13 cellular contexts compared by ENCODE assay signal in genomic region chr14:68704736-68705720, GRCh38.
DNase-seq lines count a peak whose midpoint lies in the region; ATAC-seq and TF ChIP-seq lines count a peak whose summit lies in the region.
"Had no signal": no experiment of that assay in that cellular context is flagged by ENCODE, and none has a peak within 500 bp of the region (broad histone marks: within the 10 kb centered on the region; RNA-seq: fewer than 3 reads in every experiment).

No MANE protein-coding gene starts in this region.

- no peak for TF ChIP-seq CTCF in breast epithelium (IDR thresholded peaks at IDR 0.05)
- no peak for TF ChIP-seq CTCF in lower lobe of right lung (IDR thresholded peaks at IDR 0.05)
- no peak for TF ChIP-seq CTCF in type B pancreatic cell (conservative IDR thresholded peaks at IDR 0.05)
- no peak for TF ChIP-seq CTCF in OCI-LY7 (conservative IDR thresholded peaks at IDR 0.05; ENCODE audit: low read length)

- no peaks in the 10 kb centered on the region for H3K9me3 Mint-ChIP-seq in activated naive CD4-positive, alpha-beta T cell treated with anti-CD3 and anti-CD28 coated beads, Interleukin-2, amount 10 ng/mL, durations not matched to agents 7 days and 5 days
- H3K9me3 Mint-ChIP-seq in type B pancreatic cell = peaks cover 10% of the 10 kb centered on the region
- H3K9me3 Mint-ChIP-seq: activated CD4-positive, alpha-beta memory T cell treated with anti-CD3 and anti-CD28 coated beads, Interleukin-2, amount 10 ng/mL, durations not matched to agents 7 days and 5 days had no signal

- peak; percentile 14 for DNase-seq in activated naive CD4-positive, alpha-beta T cell treated with anti-CD3 and anti-CD28 coated beads, Interleukin-2, amount 10 ng/mL, durations not matched to agents 7 days and 5 days
- no peak for DNase-seq in activated naive CD4-positive, alpha-beta T cell (lab: John Stamatoyannopoulos, UW)
- peak in 1 of 2 donors; percentile 39 for DNase-seq in breast epithelium (ENCODE audit: low spot score in 2 of 2)
- no peak for DNase-seq in lower lobe of right lung
- DNase-seq in type B pancreatic cell (ENCODE audit: extremely low spot score, unreplicated experiment) = no peak
- no peak for DNase-seq in OCI-LY7 (ENCODE audit: low spot score)
- DNase-seq in midbrain (lab: John Stamatoyannopoulos, UW) = no peak
- no peak for DNase-seq in NCI-H526 treated with DMSO at 0.1 percent for 48 hours (lab: John Stamatoyannopoulos, UW)
- DNase-seq: activated CD4-positive, alpha-beta memory T cell treated with anti-CD3 and anti-CD28 coated beads, Interleukin-2, amount 10 ng/mL, durations not matched to agents 7 days and 5 days; amniotic stem cell; Kasumi-1; NCI-H345 had no signal

- H3K4me1 ChIP-seq in breast epithelium (peaks cover 0 to 3% of the 10 kb centered on the region in 2 donors), lower lobe of right lung (peaks cover 10% of the 10 kb centered on the region), OCI-LY7 (ENCODE audit: insufficient read depth, low read length, poor library complexity, severe bottlenecking) (peaks cover 4% of the 10 kb centered on the region)

- peak; percentile 12 to 25 for ATAC-seq in lower lobe of right lung

- H2AFZ ChIP-seq in OCI-LY7 (ENCODE audit: low read length) = no peak overlapping the region

- H3K4me3 Mint-ChIP-seq in activated naive CD4-positive, alpha-beta T cell treated with anti-CD3 and anti-CD28 coated beads, Interleukin-2, amount 10 ng/mL, durations not matched to agents 7 days and 5 days = no peak overlapping the region
- H3K4me3 Mint-ChIP-seq in type B pancreatic cell = no peak overlapping the region
- H3K4me3 Mint-ChIP-seq: activated CD4-positive, alpha-beta memory T cell treated with anti-CD3 and anti-CD28 coated beads, Interleukin-2, amount 10 ng/mL, durations not matched to agents 7 days and 5 days had no signal

- peaks cover 25% of the 10 kb centered on the region for H3K27me3 Mint-ChIP-seq in activated naive CD4-positive, alpha-beta T cell treated with anti-CD3 and anti-CD28 coated beads, Interleukin-2, amount 10 ng/mL, durations not matched to agents 7 days and 5 days
- no peaks in the 10 kb centered on the region for H3K27me3 Mint-ChIP-seq in type B pancreatic cell

- no peaks in the 10 kb centered on the region for H3K36me3 Mint-ChIP-seq in activated naive CD4-positive, alpha-beta T cell treated with anti-CD3 and anti-CD28 coated beads, Interleukin-2, amount 10 ng/mL, durations not matched to agents 7 days and 5 days
- peaks cover 8% of the 10 kb centered on the region for H3K36me3 Mint-ChIP-seq in type B pancreatic cell

- H3K9me3 ChIP-seq in breast epithelium (no peaks in the 10 kb centered on the region), lower lobe of right lung (no peaks in the 10 kb centered on the region), OCI-LY7 (ENCODE audit: low read length) (no peaks in the 10 kb centered on the region)
- H3K9me3 ChIP-seq: SJCRH30 had no signal

- H3K27ac ChIP-seq in breast epithelium = peak overlapping the region; percentile 72 to 83
- no peak overlapping the region for H3K27ac ChIP-seq in lower lobe of right lung
- H3K27ac ChIP-seq in OCI-LY7 (ENCODE audit: low read depth, low read length, poor library complexity, severe bottlenecking) = no peak overlapping the region
- H3K27ac ChIP-seq: SJCRH30 had no signal

- CTCF ChIA-PET in activated naive CD4-positive, alpha-beta T cell treated with anti-CD3 and anti-CD28 coated beads, Interleukin-2, amount 10 ng/mL, durations not matched to agents 7 days and 5 days (lab: Charles Lee) = no interaction called here
- CTCF ChIA-PET in OCI-LY7 (lab: Charles Lee; ENCODE audit: unreplicated experiment) = no interaction called here

- no peaks in the 10 kb centered on the region for H3K9me2 ChIP-seq in OCI-LY7 (ENCODE audit: insufficient read depth, low read length)

- POLR2A ChIA-PET in OCI-LY7 (lab: Charles Lee) = no interaction called here

- no peak overlapping the region for H3K4me2 ChIP-seq in OCI-LY7 (ENCODE audit: low read length)

- no peaks in the 10 kb centered on the region for H3K4me1 Mint-ChIP-seq in activated naive CD4-positive, alpha-beta T cell treated with anti-CD3 and anti-CD28 coated beads, Interleukin-2, amount 10 ng/mL, durations not matched to agents 7 days and 5 days
- peaks cover 31% of the 10 kb centered on the region for H3K4me1 Mint-ChIP-seq in type B pancreatic cell (ENCODE audit: unreplicated experiment)

- H3K36me3 ChIP-seq in breast epithelium (no peaks in the 10 kb centered on the region), lower lobe of right lung (no peaks in the 10 kb centered on the region), OCI-LY7 (ENCODE audit: insufficient read depth, low read length) (no peaks in the 10 kb centered on the region)
- H3K36me3 ChIP-seq: SJCRH30 had no signal

- TF ChIP-seq POLR2A in breast epithelium (IDR thresholded peaks at IDR 0.05) = no peak

- intact Hi-C loops in breast epithelium (cut with DNase I; ENCODE audit: low total_unique reads) (no loop called here), lower lobe of right lung (cut with DNase I) (no loop called here), OCI-LY7 (cut with micrococcal nuclease; ENCODE audit: unreplicated experiment) (no loop called here)

- no TSS peak for BruUV-seq in OCI-LY7 (replicated peaks; lab: Mats Ljungman, UMichigan)

- H3K4me3 ChIP-seq in breast epithelium (no peak overlapping the region), lower lobe of right lung (no peak overlapping the region), OCI-LY7 (ENCODE audit: low read depth, low read length, poor library complexity, severe bottlenecking) (no peak overlapping the region)
- H3K4me3 ChIP-seq: SJCRH30 had no signal

- H3K79me2 ChIP-seq in OCI-LY7 (ENCODE audit: insufficient read depth, low read depth, low read length) = no peaks in the 10 kb centered on the region

- H3K27me3 ChIP-seq in breast epithelium (no peaks in the 10 kb centered on the region), lower lobe of right lung (ENCODE audit: low read depth) (no peaks in the 10 kb centered on the region)
- H3K27me3 ChIP-seq: SJCRH30 had no signal

- H4K20me1 ChIP-seq in OCI-LY7 (ENCODE audit: insufficient read depth, low read length) = no peaks in the 10 kb centered on the region

- H3K27ac Mint-ChIP-seq in activated naive CD4-positive, alpha-beta T cell treated with anti-CD3 and anti-CD28 coated beads, Interleukin-2, amount 10 ng/mL, durations not matched to agents 7 days and 5 days = no peak overlapping the region
- H3K27ac Mint-ChIP-seq in type B pancreatic cell = peak overlapping the region; percentile 60
- H3K27ac Mint-ChIP-seq: activated CD4-positive, alpha-beta memory T cell treated with anti-CD3 and anti-CD28 coated beads, Interleukin-2, amount 10 ng/mL, durations not matched to agents 7 days and 5 days had no signal

Comparison
In these comparisons a context has a peak if more than half of its experiments do, and no peak if none do; other contexts are left out.
1. H3K27ac ChIP-seq: peak in breast epithelium (2 of 2); none in lower lobe of right lung (single experiment) and OCI-LY7 (single experiment).